In genomic region chr20:51514252-51514651, GRCh38 we compare ENCODE assay signal across 26 cellular contexts. TPM values are rescaled to one million over a fixed set of nuclear protein-coding genes. Genes with fewer than 3 reads are reported as not detected.
A peak's percentile ranks its signal among the peaks of the same experiment; 100 is the strongest.
DNase-seq lines count a peak whose midpoint lies in the region; ATAC-seq and TF ChIP-seq lines count a peak whose summit lies in the region.
"Had no signal": no experiment of that assay in that cellular context is flagged by ENCODE, and none has a peak within 500 bp of the region (broad histone marks: within the 10 kb centered on the region; RNA-seq: fewer than 3 reads in every experiment).

No MANE protein-coding gene starts in this region.

- H3K4me1 Mint-ChIP-seq in activated CD4-positive, alpha-beta memory T cell treated with anti-CD3 and anti-CD28 coated beads, Interleukin-2, amount 10 ng/mL, durations not matched to agents 7 days and 5 days = peaks cover 79% of the 10 kb centered on the region
- H3K4me1 Mint-ChIP-seq in activated CD4-positive, alpha-beta memory T cell treated with anti-CD3 and anti-CD28 coated beads for 36 hours (ENCODE audit: low read depth) = peaks cover 83% of the 10 kb centered on the region
- H3K4me1 Mint-ChIP-seq in HFFc6 (ENCODE audit: low read depth) (peaks cover 19% of the 10 kb centered on the region), natural killer cell (peaks cover 84 to 86% of the 10 kb centered on the region in 2 donors), endothelial cell (ENCODE audit: unreplicated experiment) (no peaks in the 10 kb centered on the region)
- H3K4me1 Mint-ChIP-seq in activated T-helper 17 cell treated with anti-CD3 and anti-CD28 coated beads, Interleukin-2, amount 50 U/mL, for 72 hours = peaks cover 55% of the 10 kb centered on the region

- DNase-seq in activated CD4-positive, alpha-beta memory T cell treated with anti-CD3 and anti-CD28 coated beads, Interleukin-2, amount 10 ng/mL, durations not matched to agents 7 days and 5 days = no peak
- no peak for DNase-seq in activated CD4-positive, alpha-beta memory T cell treated with anti-CD3 and anti-CD28 coated beads for 36 hours
- peak; percentile 20 for DNase-seq in HFFc6
- DNase-seq in natural killer cell = no peak
- no peak for DNase-seq in endothelial cell (ENCODE audit: low spot score)
- DNase-seq in A172 (ENCODE audit: low spot score) = no peak
- DNase-seq: Caco-2; central memory CD4-positive, alpha-beta T cell; GF-D8; hippocampal formation; left colon; NCI-H1092; NCI-H187; NCI-H2171 treated with DMSO at 0.1 percent for 48 hours; NCI-H524; occipital lobe; Peyer's patch; SHP77 treated with DMSO at 0.1 percent for 48 hours; stimulated activated CD8-positive, alpha-beta memory T cell treated with anti-CD3 and anti-CD28 coated beads, Interleukin-4, amount 100 ng/mL, for 48 hours; stimulated activated naive CD8-positive, alpha-beta T cell treated with anti-CD3 and anti-CD28 coated beads, Interleukin-15, amount 100 ng/mL, for 72 hours; uterus had no signal

- H3K9me3 Mint-ChIP-seq in activated CD4-positive, alpha-beta memory T cell treated with anti-CD3 and anti-CD28 coated beads, Interleukin-2, amount 10 ng/mL, durations not matched to agents 7 days and 5 days = no peaks in the 10 kb centered on the region
- no peaks in the 10 kb centered on the region for H3K9me3 Mint-ChIP-seq in activated CD4-positive, alpha-beta memory T cell treated with anti-CD3 and anti-CD28 coated beads for 36 hours
- H3K9me3 Mint-ChIP-seq in HFFc6 = no peaks in the 10 kb centered on the region
- no peaks in the 10 kb centered on the region for H3K9me3 Mint-ChIP-seq in activated T-helper 17 cell treated with anti-CD3 and anti-CD28 coated beads, Interleukin-2, amount 50 U/mL, for 72 hours
- no peaks in the 10 kb centered on the region for H3K9me3 Mint-ChIP-seq in natural killer cell
- no peaks in the 10 kb centered on the region for H3K9me3 Mint-ChIP-seq in endothelial cell (ENCODE audit: unreplicated experiment)
- H3K9me3 Mint-ChIP-seq: dendritic cell treated with granulocyte-macrophage colony-stimulating factor and Interleukin-4, amounts not matched to agents 40 ng/mL and 50 ng/mL, for 4 days; stimulated activated naive CD8-positive, alpha-beta T cell treated with anti-CD3 and anti-CD28 coated beads, Interleukin-15, amount 100 ng/mL, for 72 hours had no signal

- intact Hi-C loops in activated CD4-positive, alpha-beta memory T cell treated with anti-CD3 and anti-CD28 coated beads for 36 hours (cut with micrococcal nuclease) = no loop called here
- intact Hi-C loops in natural killer cell (cut with micrococcal nuclease) = loop anchor here (2.0 kb wide), 1 partner anchor 13 kb away; no protein-coding TSS in a partner anchor

- H3K36me3 Mint-ChIP-seq in activated CD4-positive, alpha-beta memory T cell treated with anti-CD3 and anti-CD28 coated beads, Interleukin-2, amount 10 ng/mL, durations not matched to agents 7 days and 5 days (ENCODE audit: low read depth) = peaks cover 90% of the 10 kb centered on the region
- peaks cover 73% of the 10 kb centered on the region for H3K36me3 Mint-ChIP-seq in activated CD4-positive, alpha-beta memory T cell treated with anti-CD3 and anti-CD28 coated beads for 36 hours
- peaks cover 6% of the 10 kb centered on the region; the same call in 1 of the 2 replicates for H3K36me3 Mint-ChIP-seq in HFFc6 (ENCODE audit: low read depth)
- peaks cover 100% of the 10 kb centered on the region for H3K36me3 Mint-ChIP-seq in activated T-helper 17 cell treated with anti-CD3 and anti-CD28 coated beads, Interleukin-2, amount 50 U/mL, for 72 hours (ENCODE audit: low read depth)
- peaks cover 23% of the 10 kb centered on the region for H3K36me3 Mint-ChIP-seq in natural killer cell
- peaks cover 3% of the 10 kb centered on the region for H3K36me3 Mint-ChIP-seq in endothelial cell (ENCODE audit: low read depth, unreplicated experiment)

- CTCF ChIA-PET in activated CD4-positive, alpha-beta memory T cell treated with anti-CD3 and anti-CD28 coated beads, Interleukin-2, amount 10 ng/mL, durations not matched to agents 7 days and 5 days (lab: Charles Lee) = interaction anchor here (1.1 to 1.9 kb wide), 5 partner anchors 8 to 128 kb away, joined by 3 to 8 read pairs (median 4); no protein-coding TSS in a partner anchor
- CTCF ChIA-PET in activated CD4-positive, alpha-beta memory T cell treated with anti-CD3 and anti-CD28 coated beads for 36 hours (lab: Charles Lee) = interaction anchor here (0.6 to 1.7 kb wide), 7 partner anchors 12 to 128 kb away, joined by 3 to 5 read pairs (median 3); partner anchors contain the start of gene NFATC2

- no peak overlapping the region for H3K4me3 Mint-ChIP-seq in activated CD4-positive, alpha-beta memory T cell treated with anti-CD3 and anti-CD28 coated beads, Interleukin-2, amount 10 ng/mL, durations not matched to agents 7 days and 5 days
- H3K4me3 Mint-ChIP-seq in activated CD4-positive, alpha-beta memory T cell treated with anti-CD3 and anti-CD28 coated beads for 36 hours = no peak overlapping the region
- no peak overlapping the region for H3K4me3 Mint-ChIP-seq in HFFc6
- H3K4me3 Mint-ChIP-seq in activated T-helper 17 cell treated with anti-CD3 and anti-CD28 coated beads, Interleukin-2, amount 50 U/mL, for 72 hours = peak overlapping the region; percentile 56
- H3K4me3 Mint-ChIP-seq in natural killer cell = peak overlapping the region; percentile 65
- no peak overlapping the region for H3K4me3 Mint-ChIP-seq in endothelial cell (ENCODE audit: unreplicated experiment)
- H3K4me3 Mint-ChIP-seq: dendritic cell treated with granulocyte-macrophage colony-stimulating factor and Interleukin-4, amounts not matched to agents 40 ng/mL and 50 ng/mL, for 4 days had no signal

- peak overlapping the region; percentile 50 for H3K27ac Mint-ChIP-seq in activated CD4-positive, alpha-beta memory T cell treated with anti-CD3 and anti-CD28 coated beads, Interleukin-2, amount 10 ng/mL, durations not matched to agents 7 days and 5 days
- no peak overlapping the region for H3K27ac Mint-ChIP-seq in activated CD4-positive, alpha-beta memory T cell treated with anti-CD3 and anti-CD28 coated beads for 36 hours
- H3K27ac Mint-ChIP-seq in HFFc6 = no peak overlapping the region
- peak overlapping the region; percentile 29 for H3K27ac Mint-ChIP-seq in activated T-helper 17 cell treated with anti-CD3 and anti-CD28 coated beads, Interleukin-2, amount 50 U/mL, for 72 hours
- peak overlapping the region; percentile 82 to 95 for H3K27ac Mint-ChIP-seq in natural killer cell
- no peak overlapping the region for H3K27ac Mint-ChIP-seq in endothelial cell (ENCODE audit: unreplicated experiment)
- H3K27ac Mint-ChIP-seq: dendritic cell treated with granulocyte-macrophage colony-stimulating factor and Interleukin-4, amounts not matched to agents 40 ng/mL and 50 ng/mL, for 4 days; stimulated activated naive CD8-positive, alpha-beta T cell treated with anti-CD3 and anti-CD28 coated beads, Interleukin-15, amount 100 ng/mL, for 72 hours had no signal

- no peak for TF ChIP-seq CTCF in HFFc6 (IDR thresholded peaks at IDR 0.05)
- no peak for TF ChIP-seq CTCF in natural killer cell (IDR thresholded peaks at IDR 0.05)
- TF ChIP-seq CTCF in endothelial cell (IDR thresholded peaks at IDR 0.05; ENCODE audit: unreplicated experiment) = no peak

- no peak for ATAC-seq in activated T-helper 17 cell treated with anti-CD3 and anti-CD28 coated beads, Interleukin-2, amount 50 U/mL, for 72 hours (replicated peaks)
- ATAC-seq in natural killer cell (peak; percentile 29 to 40 (median 37)), HG02642 (IDR thresholded peaks at IDR 0.05; ENCODE audit: poor library complexity, unreplicated experiment) (no peak)
- ATAC-seq: activated CD4-positive, CD25-positive, alpha-beta regulatory T cell treated with anti-CD3 and anti-CD28 coated beads, Interleukin-2, amount 50 U/mL, for 24 hours; gastroesophageal sphincter; left colon; stimulated activated naive CD8-positive, alpha-beta T cell treated with anti-CD3 and anti-CD28 coated beads, Interleukin-15, amount 100 ng/mL, for 72 hours had no signal

- POLR2A ChIA-PET in activated CD4-positive, alpha-beta memory T cell treated with anti-CD3 and anti-CD28 coated beads, Interleukin-2, amount 10 ng/mL, durations not matched to agents 7 days and 5 days (lab: Charles Lee) = interaction anchor here (0.8 to 4.1 kb wide), 9 partner anchors 13 to 125 kb away, joined by 3 to 32 read pairs (median 3); partner anchors contain the start of gene NFATC2
- POLR2A ChIA-PET in activated CD4-positive, alpha-beta memory T cell treated with anti-CD3 and anti-CD28 coated beads for 36 hours (lab: Charles Lee) = interaction anchor here (1.1 to 1.8 kb wide), 6 partner anchors 12 to 34 kb away, joined by 3 to 6 read pairs (median 4); partner anchors contain the start of gene NFATC2

- H3K27me3 Mint-ChIP-seq in activated CD4-positive, alpha-beta memory T cell treated with anti-CD3 and anti-CD28 coated beads, Interleukin-2, amount 10 ng/mL, durations not matched to agents 7 days and 5 days = no peaks in the 10 kb centered on the region
- no peaks in the 10 kb centered on the region for H3K27me3 Mint-ChIP-seq in activated CD4-positive, alpha-beta memory T cell treated with anti-CD3 and anti-CD28 coated beads for 36 hours
- H3K27me3 Mint-ChIP-seq in HFFc6 (ENCODE audit: insufficient read depth) (no peaks in the 10 kb centered on the region), natural killer cell (ENCODE audit: low read depth in 2 of 2) (no peaks in the 10 kb centered on the region), endothelial cell (ENCODE audit: unreplicated experiment) (peaks cover 5% of the 10 kb centered on the region)
- H3K27me3 Mint-ChIP-seq in activated T-helper 17 cell treated with anti-CD3 and anti-CD28 coated beads, Interleukin-2, amount 50 U/mL, for 72 hours = no peaks in the 10 kb centered on the region
- H3K27me3 Mint-ChIP-seq: stimulated activated naive CD8-positive, alpha-beta T cell treated with anti-CD3 and anti-CD28 coated beads, Interleukin-15, amount 100 ng/mL, for 72 hours had no signal

RNA-seq across cellular contexts. Expression of gene NFATC2, which starts 28.3 kb away (rescaled TPM):
- 10 to 100 TPM; 53.3 to 56.9 TPM for total RNA-seq in activated CD4-positive, alpha-beta memory T cell treated with anti-CD3 and anti-CD28 coated beads, Interleukin-2, amount 10 ng/mL, durations not matched to agents 7 days and 5 days
- total RNA-seq in activated CD4-positive, alpha-beta memory T cell treated with anti-CD3 and anti-CD28 coated beads for 36 hours = 10 to 100 TPM; 35.8 to 36.5 TPM
- total RNA-seq in HFFc6 (2021; fragmentation: NEBNext Ultra II Directional; extraction: Animal tissue kit (Norgen Biotek cat#: 25700)) = 1 to 10 TPM in 1 of 6 experiments, under 1 TPM in 5; 0.50 to 1.1 (median 0.84) TPM
- 10 to 100 TPM; 29.4 to 41.1 TPM for total RNA-seq in activated T-helper 17 cell treated with anti-CD3 and anti-CD28 coated beads, Interleukin-2, amount 50 U/mL, for 72 hours
- total RNA-seq in natural killer cell (100 to 1,000 TPM; 141 to 195 (median 160) TPM), endothelial cell (ENCODE audit: unreplicated experiment) (3.5 TPM)
- total RNA-seq in A172 (2014; rRNA removed; shearing (Covaris generic)) = 0.28 and 0.43 TPM in 2 replicates

Comparison
In these comparisons a context has a peak if more than half of its experiments do, and no peak if none do; other contexts are left out.
1. H3K27ac Mint-ChIP-seq: peak in activated CD4-positive, alpha-beta memory T cell treated with anti-CD3 and anti-CD28 coated beads, Interleukin-2, amount 10 ng/mL, durations not matched to agents 7 days and 5 days (single experiment), activated T-helper 17 cell treated with anti-CD3 and anti-CD28 coated beads, Interleukin-2, amount 50 U/mL, for 72 hours (single experiment) and natural killer cell (2 of 2); none in activated CD4-positive, alpha-beta memory T cell treated with anti-CD3 and anti-CD28 coated beads for 36 hours (single experiment), HFFc6 (single experiment) and endothelial cell (single experiment).
2. H3K4me3 Mint-ChIP-seq: peak in activated T-helper 17 cell treated with anti-CD3 and anti-CD28 coated beads, Interleukin-2, amount 50 U/mL, for 72 hours (single experiment) and natural killer cell (single experiment); none in activated CD4-positive, alpha-beta memory T cell treated with anti-CD3 and anti-CD28 coated beads, Interleukin-2, amount 10 ng/mL, durations not matched to agents 7 days and 5 days (single experiment), activated CD4-positive, alpha-beta memory T cell treated with anti-CD3 and anti-CD28 coated beads for 36 hours (single experiment), HFFc6 (single experiment) and endothelial cell (single experiment).
3. ATAC-seq: peak in natural killer cell (3 of 3); none in activated T-helper 17 cell treated with anti-CD3 and anti-CD28 coated beads, Interleukin-2, amount 50 U/mL, for 72 hours (single experiment) and HG02642 (single experiment).